1 cellular context compared by ENCODE assay signal in the genomic region with DNA sequence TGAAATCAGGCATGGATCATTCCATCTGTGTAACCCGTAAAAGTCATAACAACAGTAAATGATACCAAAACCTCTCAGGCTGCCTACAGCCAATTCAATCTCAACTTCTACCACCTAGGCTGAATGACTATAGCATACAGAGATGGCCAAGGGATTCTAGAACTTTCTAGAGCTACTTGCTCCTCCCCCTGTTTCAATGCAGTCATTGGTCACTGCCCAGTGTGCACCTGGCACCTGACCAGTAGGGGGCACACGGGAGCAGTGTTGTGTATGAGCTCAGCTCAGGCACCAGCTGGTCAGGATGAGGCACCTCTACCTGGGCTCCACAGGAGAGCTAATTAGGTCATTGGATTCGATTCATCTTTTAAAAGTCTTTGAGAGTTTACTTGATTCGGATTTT.
A peak's percentile ranks its signal among the peaks of the same experiment; 100 is the strongest.
TF ChIP-seq lines count a peak whose summit lies in the region.

No MANE protein-coding gene starts in this region.

TF ChIP-seq in GM12878, 131 proteins besides CTCF, POLR2A, EP300 and RAD21 (continued from another document and continues in another):
- TF ChIP-seq, protein P1, sequence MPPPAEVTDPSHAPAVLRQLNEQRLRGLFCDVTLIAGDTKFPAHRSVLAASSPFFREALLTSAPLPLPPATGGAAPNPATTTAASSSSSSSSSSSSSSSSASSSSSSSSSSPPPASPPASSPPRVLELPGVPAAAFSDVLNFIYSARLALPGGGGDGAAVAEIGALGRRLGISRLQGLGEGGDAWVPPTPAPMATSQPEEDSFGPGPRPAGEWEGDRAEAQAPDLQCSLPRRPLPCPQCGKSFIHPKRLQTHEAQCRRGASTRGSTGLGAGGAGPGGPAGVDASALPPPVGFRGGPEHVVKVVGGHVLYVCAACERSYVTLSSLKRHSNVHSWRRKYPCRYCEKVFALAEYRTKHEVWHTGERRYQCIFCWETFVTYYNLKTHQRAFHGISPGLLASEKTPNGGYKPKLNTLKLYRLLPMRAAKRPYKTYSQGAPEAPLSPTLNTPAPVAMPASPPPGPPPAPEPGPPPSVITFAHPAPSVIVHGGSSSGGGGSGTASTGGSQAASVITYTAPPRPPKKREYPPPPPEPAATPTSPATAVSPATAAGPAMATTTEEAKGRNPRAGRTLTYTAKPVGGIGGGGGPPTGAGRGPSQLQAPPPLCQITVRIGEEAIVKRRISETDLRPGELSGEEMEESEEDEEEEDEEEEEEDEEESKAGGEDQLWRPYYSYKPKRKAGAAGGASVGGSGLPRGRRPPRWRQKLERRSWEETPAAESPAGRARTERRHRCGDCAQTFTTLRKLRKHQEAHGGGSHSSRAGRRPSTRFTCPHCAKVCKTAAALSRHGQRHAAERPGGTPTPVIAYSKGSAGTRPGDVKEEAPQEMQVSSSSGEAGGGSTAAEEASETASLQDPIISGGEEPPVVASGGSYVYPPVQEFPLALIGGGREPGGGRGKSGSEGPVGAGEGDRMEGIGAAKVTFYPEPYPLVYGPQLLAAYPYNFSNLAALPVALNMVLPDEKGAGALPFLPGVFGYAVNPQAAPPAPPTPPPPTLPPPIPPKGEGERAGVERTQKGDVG (CRISPR knock-in tag; IDR thresholded peaks at IDR 0.05) = no peak
- TF ChIP-seq YY1 (IDR thresholded peaks at IDR 0.05; ENCODE audit: low read depth, low read length) (peak; percentile 64; the same call in 1 of the 2 replicates), NFIC (IDR thresholded peaks at IDR 0.05; ENCODE audit: low read depth, low read length) (no peak), SPI1 (IDR thresholded peaks at IDR 0.05; ENCODE audit: borderline replicate concordance, insufficient read depth, low read depth, low read length) (no peak), NBN (IDR thresholded peaks at IDR 0.05) (no peak), CREB1 (IDR thresholded peaks at IDR 0.05; ENCODE audit: low read depth) (no peak), FOXK2 (IDR thresholded peaks at IDR 0.05) (no peak), RUNX3 (IDR thresholded peaks at IDR 0.05; ENCODE audit: low read length) (peak; percentile 14; the same call in 1 of the 2 replicates), SMARCA5 (IDR thresholded peaks at IDR 0.05) (no peak), TCF12 (IDR thresholded peaks at IDR 0.05; ENCODE audit: low read depth, low read length) (0 out of 2 replicates have a peak, but pooled peaks have one; percentile 48), PAX8 (IDR thresholded peaks at IDR 0.05) (no peak), NR2F1 (conservative IDR thresholded peaks at IDR 0.05) (no peak), SMAD5 (IDR thresholded peaks at IDR 0.05; ENCODE audit: low read depth) (no peak), CHD4 (IDR thresholded peaks at IDR 0.05) (no peak), SRF (IDR thresholded peaks at IDR 0.05; ENCODE audit: low read depth in 2 of 2, low read length in 2 of 2) (no peak), HDAC2 (IDR thresholded peaks at IDR 0.05) (no peak), EGR1 (IDR thresholded peaks at IDR 0.05; ENCODE audit: borderline replicate concordance in 1 of 2, low read depth in 2 of 2, low read length in 2 of 2) (no peak), HDGF (IDR thresholded peaks at IDR 0.05) (no peak), SMC3 (IDR thresholded peaks at IDR 0.05; ENCODE audit: borderline replicate concordance, low read length) (peak; percentile 68; the same call in 1 of the 2 replicates), MXI1 (IDR thresholded peaks at IDR 0.05; ENCODE audit: low read depth, low read length) (no peak), IRF4 (IDR thresholded peaks at IDR 0.05; ENCODE audit: low read depth, low read length) (no peak)
- TF ChIP-seq, protein P2, sequence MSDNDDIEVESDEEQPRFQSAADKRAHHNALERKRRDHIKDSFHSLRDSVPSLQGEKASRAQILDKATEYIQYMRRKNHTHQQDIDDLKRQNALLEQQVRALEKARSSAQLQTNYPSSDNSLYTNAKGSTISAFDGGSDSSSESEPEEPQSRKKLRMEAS (IDR thresholded peaks at IDR 0.05; ENCODE audit: low read depth, low read length) = no peak
- TF ChIP-seq, protein P3, sequence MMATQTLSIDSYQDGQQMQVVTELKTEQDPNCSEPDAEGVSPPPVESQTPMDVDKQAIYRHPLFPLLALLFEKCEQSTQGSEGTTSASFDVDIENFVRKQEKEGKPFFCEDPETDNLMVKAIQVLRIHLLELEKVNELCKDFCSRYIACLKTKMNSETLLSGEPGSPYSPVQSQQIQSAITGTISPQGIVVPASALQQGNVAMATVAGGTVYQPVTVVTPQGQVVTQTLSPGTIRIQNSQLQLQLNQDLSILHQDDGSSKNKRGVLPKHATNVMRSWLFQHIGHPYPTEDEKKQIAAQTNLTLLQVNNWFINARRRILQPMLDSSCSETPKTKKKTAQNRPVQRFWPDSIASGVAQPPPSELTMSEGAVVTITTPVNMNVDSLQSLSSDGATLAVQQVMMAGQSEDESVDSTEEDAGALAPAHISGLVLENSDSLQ (IDR thresholded peaks at IDR 0.05) = no peak
- TF ChIP-seq, protein P4, sequence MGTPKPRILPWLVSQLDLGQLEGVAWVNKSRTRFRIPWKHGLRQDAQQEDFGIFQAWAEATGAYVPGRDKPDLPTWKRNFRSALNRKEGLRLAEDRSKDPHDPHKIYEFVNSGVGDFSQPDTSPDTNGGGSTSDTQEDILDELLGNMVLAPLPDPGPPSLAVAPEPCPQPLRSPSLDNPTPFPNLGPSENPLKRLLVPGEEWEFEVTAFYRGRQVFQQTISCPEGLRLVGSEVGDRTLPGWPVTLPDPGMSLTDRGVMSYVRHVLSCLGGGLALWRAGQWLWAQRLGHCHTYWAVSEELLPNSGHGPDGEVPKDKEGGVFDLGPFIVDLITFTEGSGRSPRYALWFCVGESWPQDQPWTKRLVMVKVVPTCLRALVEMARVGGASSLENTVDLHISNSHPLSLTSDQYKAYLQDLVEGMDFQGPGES (IDR thresholded peaks at IDR 0.05) = no peak
- TF ChIP-seq, protein P5, sequence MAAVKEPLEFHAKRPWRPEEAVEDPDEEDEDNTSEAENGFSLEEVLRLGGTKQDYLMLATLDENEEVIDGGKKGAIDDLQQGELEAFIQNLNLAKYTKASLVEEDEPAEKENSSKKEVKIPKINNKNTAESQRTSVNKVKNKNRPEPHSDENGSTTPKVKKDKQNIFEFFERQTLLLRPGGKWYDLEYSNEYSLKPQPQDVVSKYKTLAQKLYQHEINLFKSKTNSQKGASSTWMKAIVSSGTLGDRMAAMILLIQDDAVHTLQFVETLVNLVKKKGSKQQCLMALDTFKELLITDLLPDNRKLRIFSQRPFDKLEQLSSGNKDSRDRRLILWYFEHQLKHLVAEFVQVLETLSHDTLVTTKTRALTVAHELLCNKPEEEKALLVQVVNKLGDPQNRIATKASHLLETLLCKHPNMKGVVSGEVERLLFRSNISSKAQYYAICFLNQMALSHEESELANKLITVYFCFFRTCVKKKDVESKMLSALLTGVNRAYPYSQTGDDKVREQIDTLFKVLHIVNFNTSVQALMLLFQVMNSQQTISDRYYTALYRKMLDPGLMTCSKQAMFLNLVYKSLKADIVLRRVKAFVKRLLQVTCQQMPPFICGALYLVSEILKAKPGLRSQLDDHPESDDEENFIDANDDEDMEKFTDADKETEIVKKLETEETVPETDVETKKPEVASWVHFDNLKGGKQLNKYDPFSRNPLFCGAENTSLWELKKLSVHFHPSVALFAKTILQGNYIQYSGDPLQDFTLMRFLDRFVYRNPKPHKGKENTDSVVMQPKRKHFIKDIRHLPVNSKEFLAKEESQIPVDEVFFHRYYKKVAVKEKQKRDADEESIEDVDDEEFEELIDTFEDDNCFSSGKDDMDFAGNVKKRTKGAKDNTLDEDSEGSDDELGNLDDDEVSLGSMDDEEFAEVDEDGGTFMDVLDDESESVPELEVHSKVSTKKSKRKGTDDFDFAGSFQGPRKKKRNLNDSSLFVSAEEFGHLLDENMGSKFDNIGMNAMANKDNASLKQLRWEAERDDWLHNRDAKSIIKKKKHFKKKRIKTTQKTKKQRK (IDR thresholded peaks at IDR 0.05; ENCODE audit: low read depth, low read length) = no peak
- TF ChIP-seq, protein P6, sequence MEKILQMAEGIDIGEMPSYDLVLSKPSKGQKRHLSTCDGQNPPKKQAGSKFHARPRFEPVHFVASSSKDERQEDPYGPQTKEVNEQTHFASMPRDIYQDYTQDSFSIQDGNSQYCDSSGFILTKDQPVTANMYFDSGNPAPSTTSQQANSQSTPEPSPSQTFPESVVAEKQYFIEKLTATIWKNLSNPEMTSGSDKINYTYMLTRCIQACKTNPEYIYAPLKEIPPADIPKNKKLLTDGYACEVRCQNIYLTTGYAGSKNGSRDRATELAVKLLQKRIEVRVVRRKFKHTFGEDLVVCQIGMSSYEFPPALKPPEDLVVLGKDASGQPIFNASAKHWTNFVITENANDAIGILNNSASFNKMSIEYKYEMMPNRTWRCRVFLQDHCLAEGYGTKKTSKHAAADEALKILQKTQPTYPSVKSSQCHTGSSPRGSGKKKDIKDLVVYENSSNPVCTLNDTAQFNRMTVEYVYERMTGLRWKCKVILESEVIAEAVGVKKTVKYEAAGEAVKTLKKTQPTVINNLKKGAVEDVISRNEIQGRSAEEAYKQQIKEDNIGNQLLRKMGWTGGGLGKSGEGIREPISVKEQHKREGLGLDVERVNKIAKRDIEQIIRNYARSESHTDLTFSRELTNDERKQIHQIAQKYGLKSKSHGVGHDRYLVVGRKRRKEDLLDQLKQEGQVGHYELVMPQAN (conservative IDR thresholded peaks at IDR 0.05) = no peak
- TF ChIP-seq, protein P7, sequence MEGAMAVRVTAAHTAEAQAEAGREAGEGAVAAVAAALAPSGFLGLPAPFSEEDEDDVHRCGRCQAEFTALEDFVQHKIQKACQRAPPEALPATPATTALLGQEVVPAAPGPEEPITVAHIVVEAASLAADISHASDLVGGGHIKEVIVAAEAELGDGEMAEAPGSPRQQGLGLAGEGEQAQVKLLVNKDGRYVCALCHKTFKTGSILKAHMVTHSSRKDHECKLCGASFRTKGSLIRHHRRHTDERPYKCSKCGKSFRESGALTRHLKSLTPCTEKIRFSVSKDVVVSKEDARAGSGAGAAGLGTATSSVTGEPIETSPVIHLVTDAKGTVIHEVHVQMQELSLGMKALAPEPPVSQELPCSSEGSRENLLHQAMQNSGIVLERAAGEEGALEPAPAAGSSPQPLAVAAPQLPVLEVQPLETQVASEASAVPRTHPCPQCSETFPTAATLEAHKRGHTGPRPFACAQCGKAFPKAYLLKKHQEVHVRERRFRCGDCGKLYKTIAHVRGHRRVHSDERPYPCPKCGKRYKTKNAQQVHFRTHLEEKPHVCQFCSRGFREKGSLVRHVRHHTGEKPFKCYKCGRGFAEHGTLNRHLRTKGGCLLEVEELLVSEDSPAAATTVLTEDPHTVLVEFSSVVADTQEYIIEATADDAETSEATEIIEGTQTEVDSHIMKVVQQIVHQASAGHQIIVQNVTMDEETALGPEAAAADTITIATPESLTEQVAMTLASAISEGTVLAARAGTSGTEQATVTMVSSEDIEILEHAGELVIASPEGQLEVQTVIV (IDR thresholded peaks at IDR 0.05; ENCODE audit: borderline replicate concordance, partially characterized antibody) = no peak
- TF ChIP-seq, protein P8, sequence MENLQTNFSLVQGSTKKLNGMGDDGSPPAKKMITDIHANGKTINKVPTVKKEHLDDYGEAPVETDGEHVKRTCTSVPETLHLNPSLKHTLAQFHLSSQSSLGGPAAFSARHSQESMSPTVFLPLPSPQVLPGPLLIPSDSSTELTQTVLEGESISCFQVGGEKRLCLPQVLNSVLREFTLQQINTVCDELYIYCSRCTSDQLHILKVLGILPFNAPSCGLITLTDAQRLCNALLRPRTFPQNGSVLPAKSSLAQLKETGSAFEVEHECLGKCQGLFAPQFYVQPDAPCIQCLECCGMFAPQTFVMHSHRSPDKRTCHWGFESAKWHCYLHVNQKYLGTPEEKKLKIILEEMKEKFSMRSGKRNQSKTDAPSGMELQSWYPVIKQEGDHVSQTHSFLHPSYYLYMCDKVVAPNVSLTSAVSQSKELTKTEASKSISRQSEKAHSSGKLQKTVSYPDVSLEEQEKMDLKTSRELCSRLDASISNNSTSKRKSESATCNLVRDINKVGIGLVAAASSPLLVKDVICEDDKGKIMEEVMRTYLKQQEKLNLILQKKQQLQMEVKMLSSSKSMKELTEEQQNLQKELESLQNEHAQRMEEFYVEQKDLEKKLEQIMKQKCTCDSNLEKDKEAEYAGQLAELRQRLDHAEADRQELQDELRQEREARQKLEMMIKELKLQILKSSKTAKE (IDR thresholded peaks at IDR 0.05; ENCODE audit: low read depth, poor library complexity, severe bottlenecking) = no peak
- TF ChIP-seq, protein P9, sequence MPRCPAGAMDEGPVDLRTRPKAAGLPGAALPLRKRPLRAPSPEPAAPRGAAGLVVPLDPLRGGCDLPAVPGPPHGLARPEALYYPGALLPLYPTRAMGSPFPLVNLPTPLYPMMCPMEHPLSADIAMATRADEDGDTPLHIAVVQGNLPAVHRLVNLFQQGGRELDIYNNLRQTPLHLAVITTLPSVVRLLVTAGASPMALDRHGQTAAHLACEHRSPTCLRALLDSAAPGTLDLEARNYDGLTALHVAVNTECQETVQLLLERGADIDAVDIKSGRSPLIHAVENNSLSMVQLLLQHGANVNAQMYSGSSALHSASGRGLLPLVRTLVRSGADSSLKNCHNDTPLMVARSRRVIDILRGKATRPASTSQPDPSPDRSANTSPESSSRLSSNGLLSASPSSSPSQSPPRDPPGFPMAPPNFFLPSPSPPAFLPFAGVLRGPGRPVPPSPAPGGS (IDR thresholded peaks at IDR 0.05; ENCODE audit: borderline replicate concordance, insufficient read depth, low read depth, low read length, poor library complexity, severe bottlenecking) = no peak
- TF ChIP-seq, protein P10, sequence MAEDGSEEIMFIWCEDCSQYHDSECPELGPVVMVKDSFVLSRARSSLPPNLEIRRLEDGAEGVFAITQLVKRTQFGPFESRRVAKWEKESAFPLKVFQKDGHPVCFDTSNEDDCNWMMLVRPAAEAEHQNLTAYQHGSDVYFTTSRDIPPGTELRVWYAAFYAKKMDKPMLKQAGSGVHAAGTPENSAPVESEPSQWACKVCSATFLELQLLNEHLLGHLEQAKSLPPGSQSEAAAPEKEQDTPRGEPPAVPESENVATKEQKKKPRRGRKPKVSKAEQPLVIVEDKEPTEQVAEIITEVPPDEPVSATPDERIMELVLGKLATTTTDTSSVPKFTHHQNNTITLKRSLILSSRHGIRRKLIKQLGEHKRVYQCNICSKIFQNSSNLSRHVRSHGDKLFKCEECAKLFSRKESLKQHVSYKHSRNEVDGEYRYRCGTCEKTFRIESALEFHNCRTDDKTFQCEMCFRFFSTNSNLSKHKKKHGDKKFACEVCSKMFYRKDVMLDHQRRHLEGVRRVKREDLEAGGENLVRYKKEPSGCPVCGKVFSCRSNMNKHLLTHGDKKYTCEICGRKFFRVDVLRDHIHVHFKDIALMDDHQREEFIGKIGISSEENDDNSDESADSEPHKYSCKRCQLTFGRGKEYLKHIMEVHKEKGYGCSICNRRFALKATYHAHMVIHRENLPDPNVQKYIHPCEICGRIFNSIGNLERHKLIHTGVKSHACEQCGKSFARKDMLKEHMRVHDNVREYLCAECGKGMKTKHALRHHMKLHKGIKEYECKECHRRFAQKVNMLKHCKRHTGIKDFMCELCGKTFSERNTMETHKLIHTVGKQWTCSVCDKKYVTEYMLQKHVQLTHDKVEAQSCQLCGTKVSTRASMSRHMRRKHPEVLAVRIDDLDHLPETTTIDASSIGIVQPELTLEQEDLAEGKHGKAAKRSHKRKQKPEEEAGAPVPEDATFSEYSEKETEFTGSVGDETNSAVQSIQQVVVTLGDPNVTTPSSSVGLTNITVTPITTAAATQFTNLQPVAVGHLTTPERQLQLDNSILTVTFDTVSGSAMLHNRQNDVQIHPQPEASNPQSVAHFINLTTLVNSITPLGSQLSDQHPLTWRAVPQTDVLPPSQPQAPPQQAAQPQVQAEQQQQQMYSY (CRISPR knock-in tag; IDR thresholded peaks at IDR 0.05) = no peak
